ENCODE assay signal across 8 cellular contexts in the genomic region with DNA sequence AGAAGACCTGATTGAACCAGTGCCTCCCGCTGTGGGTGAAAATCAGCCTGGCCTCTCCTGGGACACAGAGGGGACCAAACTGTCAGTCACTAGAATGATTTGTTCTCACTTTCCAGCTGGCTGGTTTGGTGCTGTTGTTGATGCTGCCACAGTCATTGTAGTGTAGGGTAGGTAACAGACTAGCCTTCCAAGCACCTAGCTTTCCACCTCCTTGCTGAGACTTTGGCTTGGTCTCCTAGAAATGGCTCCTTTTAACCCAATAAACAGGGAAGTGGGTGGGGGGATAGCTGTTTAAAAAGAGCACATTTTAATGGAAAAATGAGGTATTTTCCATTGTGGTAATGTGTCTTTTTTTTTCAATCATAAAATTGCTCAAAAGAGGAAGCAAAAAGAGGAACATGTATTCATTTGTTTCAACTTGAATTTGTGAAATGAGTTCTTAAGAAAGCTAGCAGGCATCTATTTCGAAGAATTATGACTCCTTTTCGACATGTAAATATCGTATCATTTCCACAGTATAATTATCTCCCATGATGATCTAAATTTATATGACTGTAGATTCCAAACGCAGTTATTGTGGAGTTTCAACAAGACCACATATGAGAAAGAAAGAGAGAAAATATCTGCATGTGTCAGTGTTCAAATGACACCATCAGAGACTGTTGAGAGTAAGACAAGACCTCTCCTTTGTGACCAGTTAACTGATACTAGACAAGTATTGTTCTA.
DNase-seq lines count a peak whose midpoint lies in the region; ATAC-seq and TF ChIP-seq lines count a peak whose summit lies in the region.

No MANE protein-coding gene starts in this region.

- CTCF ChIA-PET in activated CD4-positive, alpha-beta T cell treated with anti-CD3 and anti-CD28 coated beads, Interleukin-2, amount 10 ng/mL, durations not matched to agents 7 days and 5 days (lab: Charles Lee), result no interaction called here

- intact Hi-C loops in Right ventricle myocardium superior (cut with DNase I), result no loop called here

- H3K4me3 Mint-ChIP-seq in activated CD4-positive, alpha-beta T cell treated with anti-CD3 and anti-CD28 coated beads, Interleukin-2, amount 10 ng/mL, durations not matched to agents 7 days and 5 days, result no peak overlapping the region
- peak overlapping the region; percentile 58 to 76 for H3K4me3 Mint-ChIP-seq in stimulated activated naive B cell treated with anti-CD40 and anti-IgM and Interleukin-4, amounts not matched to agents 10 μg/mL and 1 μg/mL and 100 μg/mL, for 72 hours

- DNase-seq in activated CD4-positive, alpha-beta T cell treated with anti-CD3 and anti-CD28 coated beads for 48 hours, result peak; percentile 3
- no peak for DNase-seq in activated CD4-positive, alpha-beta T cell treated with anti-CD3 and anti-CD28 coated beads, Interleukin-2, amount 10 ng/mL, durations not matched to agents 7 days and 5 days
- DNase-seq in OCI-M1 (lab: John Stamatoyannopoulos, UW), result peak; percentile 92
- peak; percentile 81 for DNase-seq in stimulated activated naive B cell treated with anti-CD40 and anti-IgM and Interleukin-4, amounts not matched to agents 10 μg/mL and 1 μg/mL and 100 μg/mL, for 72 hours
- DNase-seq in hepatocyte (ENCODE audit: low spot score), result no peak
- DNase-seq in RKO (ENCODE audit: low spot score), result no peak
- no peak for DNase-seq in Right ventricle myocardium superior

- POLR2A ChIA-PET in activated CD4-positive, alpha-beta T cell treated with anti-CD3 and anti-CD28 coated beads, Interleukin-2, amount 10 ng/mL, durations not matched to agents 7 days and 5 days (lab: Charles Lee), result no interaction called here

- H3K9me3 Mint-ChIP-seq in activated CD4-positive, alpha-beta T cell treated with anti-CD3 and anti-CD28 coated beads, Interleukin-2, amount 10 ng/mL, durations not matched to agents 7 days and 5 days, result no peaks in the 10 kb centered on the region
- H3K9me3 Mint-ChIP-seq in stimulated activated naive B cell treated with anti-CD40 and anti-IgM and Interleukin-4, amounts not matched to agents 10 μg/mL and 1 μg/mL and 100 μg/mL, for 72 hours, result peaks cover 11% of the 10 kb centered on the region in 2 donors

- H3K4me3 ChIP-seq in hepatocyte, result no peak overlapping the region

- ATAC-seq in HG02973 (IDR thresholded peaks at IDR 0.05; ENCODE audit: unreplicated experiment) (peak; percentile 88), Right ventricle myocardium superior (ENCODE audit: poor library complexity) (no peak)
- peak; percentile 83 to 88 for ATAC-seq in stimulated activated naive B cell treated with anti-CD40 and anti-IgM and Interleukin-4, amounts not matched to agents 10 μg/mL and 1 μg/mL and 100 μg/mL, for 72 hours (replicated peaks)

- H3K27ac ChIP-seq in hepatocyte, result no peak overlapping the region

- H3K4me1 Mint-ChIP-seq in activated CD4-positive, alpha-beta T cell treated with anti-CD3 and anti-CD28 coated beads, Interleukin-2, amount 10 ng/mL, durations not matched to agents 7 days and 5 days, result peaks cover 1% of the 10 kb centered on the region
- H3K4me1 Mint-ChIP-seq in stimulated activated naive B cell treated with anti-CD40 and anti-IgM and Interleukin-4, amounts not matched to agents 10 μg/mL and 1 μg/mL and 100 μg/mL, for 72 hours, result peaks cover 57 to 87% of the 10 kb centered on the region in 2 donors

- no peak for TF ChIP-seq CTCF in hepatocyte (IDR thresholded peaks at IDR 0.05; ENCODE audit: poor library complexity)

- no peaks in the 10 kb centered on the region for H3K36me3 ChIP-seq in hepatocyte (replicated peaks; ENCODE audit: insufficient read depth, low read depth)

- H3K9me3 ChIP-seq in hepatocyte (ENCODE audit: low read depth), result no peaks in the 10 kb centered on the region

- no peaks in the 10 kb centered on the region for H3K27me3 ChIP-seq in hepatocyte

- no peak overlapping the region for H3K4me2 ChIP-seq in hepatocyte

- H4K20me1 ChIP-seq in hepatocyte (ENCODE audit: insufficient read depth, poor library complexity, severe bottlenecking), result no peaks in the 10 kb centered on the region

- H2AFZ ChIP-seq in hepatocyte, result no peak overlapping the region

- H3K4me1 ChIP-seq in hepatocyte (ENCODE audit: insufficient read depth), result no peaks in the 10 kb centered on the region

- H3K79me2 ChIP-seq in hepatocyte, result no peaks in the 10 kb centered on the region

- no peaks in the 10 kb centered on the region for H3K9me2 ChIP-seq in hepatocyte (replicated peaks; ENCODE audit: insufficient read depth)

- H3K36me3 Mint-ChIP-seq in activated CD4-positive, alpha-beta T cell treated with anti-CD3 and anti-CD28 coated beads, Interleukin-2, amount 10 ng/mL, durations not matched to agents 7 days and 5 days (ENCODE audit: low read depth), result no peaks in the 10 kb centered on the region
- H3K36me3 Mint-ChIP-seq in stimulated activated naive B cell treated with anti-CD40 and anti-IgM and Interleukin-4, amounts not matched to agents 10 μg/mL and 1 μg/mL and 100 μg/mL, for 72 hours, result peaks cover 40 to 67% of the 10 kb centered on the region in 2 donors

- peaks cover 2% of the 10 kb centered on the region for H3K27me3 Mint-ChIP-seq in activated CD4-positive, alpha-beta T cell treated with anti-CD3 and anti-CD28 coated beads, Interleukin-2, amount 10 ng/mL, durations not matched to agents 7 days and 5 days
- no peaks in the 10 kb centered on the region for H3K27me3 Mint-ChIP-seq in stimulated activated naive B cell treated with anti-CD40 and anti-IgM and Interleukin-4, amounts not matched to agents 10 μg/mL and 1 μg/mL and 100 μg/mL, for 72 hours

- H3K27ac Mint-ChIP-seq in activated CD4-positive, alpha-beta T cell treated with anti-CD3 and anti-CD28 coated beads, Interleukin-2, amount 10 ng/mL, durations not matched to agents 7 days and 5 days, result no peak overlapping the region
- peak overlapping the region; percentile 99 for H3K27ac Mint-ChIP-seq in stimulated activated naive B cell treated with anti-CD40 and anti-IgM and Interleukin-4, amounts not matched to agents 10 μg/mL and 1 μg/mL and 100 μg/mL, for 72 hours

- WGBS in hepatocyte (ENCODE audit: low lambda C conversion rate, missing lambda C conversion rate), result 91% methylated on average over 5 of the region's 5 CpGs

Comparison
In these comparisons a context has a peak if more than half of its experiments do, and no peak if none do; other contexts are left out.
1. DNase-seq: peak in activated CD4-positive, alpha-beta T cell treated with anti-CD3 and anti-CD28 coated beads for 48 hours (single experiment), OCI-M1 (single experiment) and stimulated activated naive B cell treated with anti-CD40 and anti-IgM and Interleukin-4, amounts not matched to agents 10 μg/mL and 1 μg/mL and 100 μg/mL, for 72 hours (single experiment); none in activated CD4-positive, alpha-beta T cell treated with anti-CD3 and anti-CD28 coated beads, Interleukin-2, amount 10 ng/mL, durations not matched to agents 7 days and 5 days (single experiment), hepatocyte (single experiment), RKO (single experiment) and Right ventricle myocardium superior (single experiment).